ENCODE assay signal across 1 cellular context in the genomic region with DNA sequence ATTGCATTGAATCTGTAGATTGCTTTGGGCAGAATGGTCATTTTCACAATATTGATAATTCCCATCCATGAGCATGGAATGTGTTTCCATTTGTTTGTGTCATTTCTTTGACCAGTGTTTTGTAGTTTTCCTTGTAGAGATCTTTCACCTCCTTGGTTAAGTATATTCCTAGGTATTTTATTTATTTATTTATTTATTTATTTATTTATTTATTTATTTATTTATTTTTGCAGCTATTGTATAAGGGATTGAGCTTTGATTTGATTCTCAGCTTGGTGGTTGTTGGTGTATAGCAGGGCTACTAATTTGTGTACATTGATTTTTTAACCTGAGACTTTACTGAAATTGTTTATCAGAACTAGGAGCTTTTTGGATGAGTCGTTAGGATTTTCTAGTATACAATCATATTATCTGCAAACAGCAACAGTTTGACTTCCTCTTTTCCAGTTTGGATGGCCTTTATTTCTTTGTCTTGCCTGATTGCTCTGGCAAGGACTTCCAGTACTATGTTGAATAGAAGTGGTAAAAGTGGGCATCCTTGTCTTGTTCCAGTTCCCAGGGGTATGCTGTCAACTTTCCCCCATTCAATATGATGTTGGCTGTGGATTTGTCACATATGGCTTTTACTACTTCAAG.
TF ChIP-seq lines count a peak whose summit lies in the region.

No MANE protein-coding gene starts in this region.

TF ChIP-seq in GM12878, 131 proteins besides CTCF, POLR2A, EP300 and RAD21:
- peak; percentile 34; the same call in 1 of the 2 replicates for TF ChIP-seq SPI1 (IDR thresholded peaks at IDR 0.05; ENCODE audit: borderline replicate concordance, insufficient read depth, low read depth, low read length)
